ENCODE assay signal across 1 cellular context in the genomic region with DNA sequence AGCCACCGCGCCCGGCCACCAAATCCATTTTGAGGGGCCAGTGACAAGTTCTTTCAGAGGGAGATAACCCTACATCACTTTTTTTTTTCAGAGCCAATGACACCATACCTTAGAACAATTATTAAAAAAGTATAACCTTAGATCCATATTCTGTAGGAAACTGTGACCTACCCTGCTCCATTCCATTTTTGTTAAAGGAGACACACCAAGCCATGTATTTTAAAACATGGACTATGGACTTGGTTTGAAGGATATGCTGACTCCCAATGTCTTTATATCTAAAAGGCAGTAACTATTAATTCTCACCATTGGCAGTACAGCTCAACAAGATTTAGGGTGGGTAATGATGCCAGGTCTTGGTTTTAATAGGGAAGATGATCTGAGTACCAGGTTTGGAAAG.
TF ChIP-seq lines count a peak whose summit lies in the region.

No MANE protein-coding gene starts in this region.

TF ChIP-seq in GM23338, 12 proteins besides CTCF, POLR2A, EP300 and RAD21:
- TF ChIP-seq, protein P1, sequence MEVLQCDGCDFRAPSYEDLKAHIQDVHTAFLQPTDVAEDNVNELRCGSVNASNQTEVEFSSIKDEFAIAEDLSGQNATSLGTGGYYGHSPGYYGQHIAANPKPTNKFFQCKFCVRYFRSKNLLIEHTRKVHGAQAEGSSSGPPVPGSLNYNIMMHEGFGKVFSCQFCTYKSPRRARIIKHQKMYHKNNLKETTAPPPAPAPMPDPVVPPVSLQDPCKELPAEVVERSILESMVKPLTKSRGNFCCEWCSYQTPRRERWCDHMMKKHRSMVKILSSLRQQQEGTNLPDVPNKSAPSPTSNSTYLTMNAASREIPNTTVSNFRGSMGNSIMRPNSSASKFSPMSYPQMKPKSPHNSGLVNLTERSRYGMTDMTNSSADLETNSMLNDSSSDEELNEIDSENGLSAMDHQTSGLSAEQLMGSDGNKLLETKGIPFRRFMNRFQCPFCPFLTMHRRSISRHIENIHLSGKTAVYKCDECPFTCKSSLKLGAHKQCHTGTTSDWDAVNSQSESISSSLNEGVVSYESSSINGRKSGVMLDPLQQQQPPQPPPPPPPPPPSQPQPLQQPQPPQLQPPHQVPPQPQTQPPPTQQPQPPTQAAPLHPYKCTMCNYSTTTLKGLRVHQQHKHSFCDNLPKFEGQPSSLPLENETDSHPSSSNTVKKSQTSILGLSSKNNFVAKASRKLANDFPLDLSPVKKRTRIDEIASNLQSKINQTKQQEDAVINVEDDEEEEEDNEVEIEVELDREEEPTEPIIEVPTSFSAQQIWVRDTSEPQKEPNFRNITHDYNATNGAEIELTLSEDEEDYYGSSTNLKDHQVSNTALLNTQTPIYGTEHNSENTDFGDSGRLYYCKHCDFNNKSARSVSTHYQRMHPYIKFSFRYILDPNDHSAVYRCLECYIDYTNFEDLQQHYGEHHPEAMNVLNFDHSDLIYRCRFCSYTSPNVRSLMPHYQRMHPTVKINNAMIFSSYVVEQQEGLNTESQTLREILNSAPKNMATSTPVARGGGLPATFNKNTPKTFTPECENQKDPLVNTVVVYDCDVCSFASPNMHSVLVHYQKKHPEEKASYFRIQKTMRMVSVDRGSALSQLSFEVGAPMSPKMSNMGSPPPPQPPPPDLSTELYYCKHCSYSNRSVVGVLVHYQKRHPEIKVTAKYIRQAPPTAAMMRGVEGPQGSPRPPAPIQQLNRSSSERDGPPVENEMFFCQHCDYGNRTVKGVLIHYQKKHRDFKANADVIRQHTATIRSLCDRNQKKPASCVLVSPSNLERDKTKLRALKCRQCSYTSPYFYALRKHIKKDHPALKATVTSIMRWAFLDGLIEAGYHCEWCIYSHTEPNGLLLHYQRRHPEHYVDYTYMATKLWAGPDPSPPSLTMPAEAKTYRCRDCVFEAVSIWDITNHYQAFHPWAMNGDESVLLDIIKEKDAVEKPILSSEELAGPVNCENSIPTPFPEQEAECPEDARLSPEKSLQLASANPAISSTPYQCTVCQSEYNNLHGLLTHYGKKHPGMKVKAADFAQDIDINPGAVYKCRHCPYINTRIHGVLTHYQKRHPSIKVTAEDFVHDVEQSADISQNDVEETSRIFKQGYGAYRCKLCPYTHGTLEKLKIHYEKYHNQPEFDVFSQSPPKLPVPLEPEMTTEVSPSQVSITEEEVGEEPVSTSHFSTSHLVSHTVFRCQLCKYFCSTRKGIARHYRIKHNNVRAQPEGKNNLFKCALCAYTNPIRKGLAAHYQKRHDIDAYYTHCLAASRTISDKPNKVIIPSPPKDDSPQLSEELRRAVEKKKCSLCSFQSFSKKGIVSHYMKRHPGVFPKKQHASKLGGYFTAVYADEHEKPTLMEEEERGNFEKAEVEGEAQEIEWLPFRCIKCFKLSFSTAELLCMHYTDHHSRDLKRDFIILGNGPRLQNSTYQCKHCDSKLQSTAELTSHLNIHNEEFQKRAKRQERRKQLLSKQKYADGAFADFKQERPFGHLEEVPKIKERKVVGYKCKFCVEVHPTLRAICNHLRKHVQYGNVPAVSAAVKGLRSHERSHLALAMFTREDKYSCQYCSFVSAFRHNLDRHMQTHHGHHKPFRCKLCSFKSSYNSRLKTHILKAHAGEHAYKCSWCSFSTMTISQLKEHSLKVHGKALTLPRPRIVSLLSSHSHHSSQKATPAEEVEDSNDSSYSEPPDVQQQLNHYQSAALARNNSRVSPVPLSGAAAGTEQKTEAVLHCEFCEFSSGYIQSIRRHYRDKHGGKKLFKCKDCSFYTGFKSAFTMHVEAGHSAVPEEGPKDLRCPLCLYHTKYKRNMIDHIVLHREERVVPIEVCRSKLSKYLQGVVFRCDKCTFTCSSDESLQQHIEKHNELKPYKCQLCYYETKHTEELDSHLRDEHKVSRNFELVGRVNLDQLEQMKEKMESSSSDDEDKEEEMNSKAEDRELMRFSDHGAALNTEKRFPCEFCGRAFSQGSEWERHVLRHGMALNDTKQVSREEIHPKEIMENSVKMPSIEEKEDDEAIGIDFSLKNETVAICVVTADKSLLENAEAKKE (CRISPR knock-in tag; IDR thresholded peaks at IDR 0.05) = no peak
- TF ChIP-seq ZNF331 (CRISPR knock-in tag; IDR thresholded peaks at IDR 0.05; ENCODE audit: low read depth) (no peak), ZNF114 (CRISPR knock-in tag; IDR thresholded peaks at IDR 0.05) (no peak), EZH2 (IDR thresholded peaks at IDR 0.05; ENCODE audit: low read depth, unreplicated experiment) (no peak), JUNB (IDR thresholded peaks at IDR 0.05; ENCODE audit: unreplicated experiment) (no peak)
- TF ChIP-seq, protein P2, sequence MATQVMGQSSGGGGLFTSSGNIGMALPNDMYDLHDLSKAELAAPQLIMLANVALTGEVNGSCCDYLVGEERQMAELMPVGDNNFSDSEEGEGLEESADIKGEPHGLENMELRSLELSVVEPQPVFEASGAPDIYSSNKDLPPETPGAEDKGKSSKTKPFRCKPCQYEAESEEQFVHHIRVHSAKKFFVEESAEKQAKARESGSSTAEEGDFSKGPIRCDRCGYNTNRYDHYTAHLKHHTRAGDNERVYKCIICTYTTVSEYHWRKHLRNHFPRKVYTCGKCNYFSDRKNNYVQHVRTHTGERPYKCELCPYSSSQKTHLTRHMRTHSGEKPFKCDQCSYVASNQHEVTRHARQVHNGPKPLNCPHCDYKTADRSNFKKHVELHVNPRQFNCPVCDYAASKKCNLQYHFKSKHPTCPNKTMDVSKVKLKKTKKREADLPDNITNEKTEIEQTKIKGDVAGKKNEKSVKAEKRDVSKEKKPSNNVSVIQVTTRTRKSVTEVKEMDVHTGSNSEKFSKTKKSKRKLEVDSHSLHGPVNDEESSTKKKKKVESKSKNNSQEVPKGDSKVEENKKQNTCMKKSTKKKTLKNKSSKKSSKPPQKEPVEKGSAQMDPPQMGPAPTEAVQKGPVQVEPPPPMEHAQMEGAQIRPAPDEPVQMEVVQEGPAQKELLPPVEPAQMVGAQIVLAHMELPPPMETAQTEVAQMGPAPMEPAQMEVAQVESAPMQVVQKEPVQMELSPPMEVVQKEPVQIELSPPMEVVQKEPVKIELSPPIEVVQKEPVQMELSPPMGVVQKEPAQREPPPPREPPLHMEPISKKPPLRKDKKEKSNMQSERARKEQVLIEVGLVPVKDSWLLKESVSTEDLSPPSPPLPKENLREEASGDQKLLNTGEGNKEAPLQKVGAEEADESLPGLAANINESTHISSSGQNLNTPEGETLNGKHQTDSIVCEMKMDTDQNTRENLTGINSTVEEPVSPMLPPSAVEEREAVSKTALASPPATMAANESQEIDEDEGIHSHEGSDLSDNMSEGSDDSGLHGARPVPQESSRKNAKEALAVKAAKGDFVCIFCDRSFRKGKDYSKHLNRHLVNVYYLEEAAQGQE (IDR thresholded peaks at IDR 0.05; ENCODE audit: unreplicated experiment) = no peak
- TF ChIP-seq, protein P3, sequence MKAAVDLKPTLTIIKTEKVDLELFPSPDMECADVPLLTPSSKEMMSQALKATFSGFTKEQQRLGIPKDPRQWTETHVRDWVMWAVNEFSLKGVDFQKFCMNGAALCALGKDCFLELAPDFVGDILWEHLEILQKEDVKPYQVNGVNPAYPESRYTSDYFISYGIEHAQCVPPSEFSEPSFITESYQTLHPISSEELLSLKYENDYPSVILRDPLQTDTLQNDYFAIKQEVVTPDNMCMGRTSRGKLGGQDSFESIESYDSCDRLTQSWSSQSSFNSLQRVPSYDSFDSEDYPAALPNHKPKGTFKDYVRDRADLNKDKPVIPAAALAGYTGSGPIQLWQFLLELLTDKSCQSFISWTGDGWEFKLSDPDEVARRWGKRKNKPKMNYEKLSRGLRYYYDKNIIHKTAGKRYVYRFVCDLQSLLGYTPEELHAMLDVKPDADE (IDR thresholded peaks at IDR 0.05) = no peak
TF ChIP-seq in GM23338: peak in this region for 0.
